1 cellular context compared by ENCODE assay signal in the genomic region with DNA sequence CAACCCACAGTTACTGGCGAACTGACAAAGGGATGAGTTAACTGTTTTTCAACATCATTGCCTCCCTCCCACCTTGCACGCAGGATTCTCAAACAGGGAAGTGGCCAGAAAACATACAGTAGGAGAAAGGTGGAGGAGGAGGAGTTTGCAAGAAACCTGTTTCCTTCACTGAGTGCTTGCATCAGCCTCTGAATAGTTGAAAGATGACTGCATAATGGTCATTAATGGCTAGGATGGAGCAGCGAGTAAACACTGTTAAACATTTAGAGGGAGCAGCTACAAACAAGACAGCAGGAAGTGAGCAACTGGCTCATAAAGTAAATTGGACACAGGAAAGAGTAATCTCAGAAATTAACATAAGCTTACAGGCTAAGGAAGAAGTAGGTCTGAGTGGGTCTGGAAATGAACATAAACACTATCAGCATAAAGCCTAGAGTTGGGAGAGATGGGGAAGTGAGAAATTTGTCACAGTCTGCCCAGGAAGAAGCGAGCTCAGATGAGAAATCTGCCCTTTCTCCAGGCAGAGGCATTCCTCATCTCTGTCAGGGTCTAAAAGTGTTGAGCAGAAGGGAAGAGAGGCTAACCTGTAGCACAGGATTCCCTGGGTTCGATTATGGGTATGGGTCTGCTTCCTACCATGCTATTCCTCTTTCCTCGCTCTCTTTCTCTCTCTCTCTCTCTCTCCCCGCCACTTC.
TF ChIP-seq lines count a peak whose summit lies in the region.

No MANE protein-coding gene starts in this region.

TF ChIP-seq in GM23338, 12 proteins besides CTCF, POLR2A, EP300 and RAD21:
- TF ChIP-seq STAT1 (IDR thresholded peaks at IDR 0.05; ENCODE audit: unreplicated experiment) (no peak), NANOG (IDR thresholded peaks at IDR 0.05; ENCODE audit: borderline replicate concordance) (no peak), CREB1 (CRISPR knock-in tag; IDR thresholded peaks at IDR 0.05; ENCODE audit: low read depth) (no peak), POLR2AphosphoS5 (IDR thresholded peaks at IDR 0.05; ENCODE audit: low read depth) (no peak), JUNB (IDR thresholded peaks at IDR 0.05; ENCODE audit: unreplicated experiment) (no peak), EZH2phosphoT487 (IDR thresholded peaks at IDR 0.05; ENCODE audit: unreplicated experiment) (no peak), EZH2 (IDR thresholded peaks at IDR 0.05; ENCODE audit: low read depth, unreplicated experiment) (no peak), ZNF114 (CRISPR knock-in tag; IDR thresholded peaks at IDR 0.05) (no peak), ZNF331 (CRISPR knock-in tag; IDR thresholded peaks at IDR 0.05; ENCODE audit: low read depth) (no peak)
- TF ChIP-seq, protein P1, sequence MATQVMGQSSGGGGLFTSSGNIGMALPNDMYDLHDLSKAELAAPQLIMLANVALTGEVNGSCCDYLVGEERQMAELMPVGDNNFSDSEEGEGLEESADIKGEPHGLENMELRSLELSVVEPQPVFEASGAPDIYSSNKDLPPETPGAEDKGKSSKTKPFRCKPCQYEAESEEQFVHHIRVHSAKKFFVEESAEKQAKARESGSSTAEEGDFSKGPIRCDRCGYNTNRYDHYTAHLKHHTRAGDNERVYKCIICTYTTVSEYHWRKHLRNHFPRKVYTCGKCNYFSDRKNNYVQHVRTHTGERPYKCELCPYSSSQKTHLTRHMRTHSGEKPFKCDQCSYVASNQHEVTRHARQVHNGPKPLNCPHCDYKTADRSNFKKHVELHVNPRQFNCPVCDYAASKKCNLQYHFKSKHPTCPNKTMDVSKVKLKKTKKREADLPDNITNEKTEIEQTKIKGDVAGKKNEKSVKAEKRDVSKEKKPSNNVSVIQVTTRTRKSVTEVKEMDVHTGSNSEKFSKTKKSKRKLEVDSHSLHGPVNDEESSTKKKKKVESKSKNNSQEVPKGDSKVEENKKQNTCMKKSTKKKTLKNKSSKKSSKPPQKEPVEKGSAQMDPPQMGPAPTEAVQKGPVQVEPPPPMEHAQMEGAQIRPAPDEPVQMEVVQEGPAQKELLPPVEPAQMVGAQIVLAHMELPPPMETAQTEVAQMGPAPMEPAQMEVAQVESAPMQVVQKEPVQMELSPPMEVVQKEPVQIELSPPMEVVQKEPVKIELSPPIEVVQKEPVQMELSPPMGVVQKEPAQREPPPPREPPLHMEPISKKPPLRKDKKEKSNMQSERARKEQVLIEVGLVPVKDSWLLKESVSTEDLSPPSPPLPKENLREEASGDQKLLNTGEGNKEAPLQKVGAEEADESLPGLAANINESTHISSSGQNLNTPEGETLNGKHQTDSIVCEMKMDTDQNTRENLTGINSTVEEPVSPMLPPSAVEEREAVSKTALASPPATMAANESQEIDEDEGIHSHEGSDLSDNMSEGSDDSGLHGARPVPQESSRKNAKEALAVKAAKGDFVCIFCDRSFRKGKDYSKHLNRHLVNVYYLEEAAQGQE (IDR thresholded peaks at IDR 0.05; ENCODE audit: unreplicated experiment): no peak
- TF ChIP-seq, protein P2, sequence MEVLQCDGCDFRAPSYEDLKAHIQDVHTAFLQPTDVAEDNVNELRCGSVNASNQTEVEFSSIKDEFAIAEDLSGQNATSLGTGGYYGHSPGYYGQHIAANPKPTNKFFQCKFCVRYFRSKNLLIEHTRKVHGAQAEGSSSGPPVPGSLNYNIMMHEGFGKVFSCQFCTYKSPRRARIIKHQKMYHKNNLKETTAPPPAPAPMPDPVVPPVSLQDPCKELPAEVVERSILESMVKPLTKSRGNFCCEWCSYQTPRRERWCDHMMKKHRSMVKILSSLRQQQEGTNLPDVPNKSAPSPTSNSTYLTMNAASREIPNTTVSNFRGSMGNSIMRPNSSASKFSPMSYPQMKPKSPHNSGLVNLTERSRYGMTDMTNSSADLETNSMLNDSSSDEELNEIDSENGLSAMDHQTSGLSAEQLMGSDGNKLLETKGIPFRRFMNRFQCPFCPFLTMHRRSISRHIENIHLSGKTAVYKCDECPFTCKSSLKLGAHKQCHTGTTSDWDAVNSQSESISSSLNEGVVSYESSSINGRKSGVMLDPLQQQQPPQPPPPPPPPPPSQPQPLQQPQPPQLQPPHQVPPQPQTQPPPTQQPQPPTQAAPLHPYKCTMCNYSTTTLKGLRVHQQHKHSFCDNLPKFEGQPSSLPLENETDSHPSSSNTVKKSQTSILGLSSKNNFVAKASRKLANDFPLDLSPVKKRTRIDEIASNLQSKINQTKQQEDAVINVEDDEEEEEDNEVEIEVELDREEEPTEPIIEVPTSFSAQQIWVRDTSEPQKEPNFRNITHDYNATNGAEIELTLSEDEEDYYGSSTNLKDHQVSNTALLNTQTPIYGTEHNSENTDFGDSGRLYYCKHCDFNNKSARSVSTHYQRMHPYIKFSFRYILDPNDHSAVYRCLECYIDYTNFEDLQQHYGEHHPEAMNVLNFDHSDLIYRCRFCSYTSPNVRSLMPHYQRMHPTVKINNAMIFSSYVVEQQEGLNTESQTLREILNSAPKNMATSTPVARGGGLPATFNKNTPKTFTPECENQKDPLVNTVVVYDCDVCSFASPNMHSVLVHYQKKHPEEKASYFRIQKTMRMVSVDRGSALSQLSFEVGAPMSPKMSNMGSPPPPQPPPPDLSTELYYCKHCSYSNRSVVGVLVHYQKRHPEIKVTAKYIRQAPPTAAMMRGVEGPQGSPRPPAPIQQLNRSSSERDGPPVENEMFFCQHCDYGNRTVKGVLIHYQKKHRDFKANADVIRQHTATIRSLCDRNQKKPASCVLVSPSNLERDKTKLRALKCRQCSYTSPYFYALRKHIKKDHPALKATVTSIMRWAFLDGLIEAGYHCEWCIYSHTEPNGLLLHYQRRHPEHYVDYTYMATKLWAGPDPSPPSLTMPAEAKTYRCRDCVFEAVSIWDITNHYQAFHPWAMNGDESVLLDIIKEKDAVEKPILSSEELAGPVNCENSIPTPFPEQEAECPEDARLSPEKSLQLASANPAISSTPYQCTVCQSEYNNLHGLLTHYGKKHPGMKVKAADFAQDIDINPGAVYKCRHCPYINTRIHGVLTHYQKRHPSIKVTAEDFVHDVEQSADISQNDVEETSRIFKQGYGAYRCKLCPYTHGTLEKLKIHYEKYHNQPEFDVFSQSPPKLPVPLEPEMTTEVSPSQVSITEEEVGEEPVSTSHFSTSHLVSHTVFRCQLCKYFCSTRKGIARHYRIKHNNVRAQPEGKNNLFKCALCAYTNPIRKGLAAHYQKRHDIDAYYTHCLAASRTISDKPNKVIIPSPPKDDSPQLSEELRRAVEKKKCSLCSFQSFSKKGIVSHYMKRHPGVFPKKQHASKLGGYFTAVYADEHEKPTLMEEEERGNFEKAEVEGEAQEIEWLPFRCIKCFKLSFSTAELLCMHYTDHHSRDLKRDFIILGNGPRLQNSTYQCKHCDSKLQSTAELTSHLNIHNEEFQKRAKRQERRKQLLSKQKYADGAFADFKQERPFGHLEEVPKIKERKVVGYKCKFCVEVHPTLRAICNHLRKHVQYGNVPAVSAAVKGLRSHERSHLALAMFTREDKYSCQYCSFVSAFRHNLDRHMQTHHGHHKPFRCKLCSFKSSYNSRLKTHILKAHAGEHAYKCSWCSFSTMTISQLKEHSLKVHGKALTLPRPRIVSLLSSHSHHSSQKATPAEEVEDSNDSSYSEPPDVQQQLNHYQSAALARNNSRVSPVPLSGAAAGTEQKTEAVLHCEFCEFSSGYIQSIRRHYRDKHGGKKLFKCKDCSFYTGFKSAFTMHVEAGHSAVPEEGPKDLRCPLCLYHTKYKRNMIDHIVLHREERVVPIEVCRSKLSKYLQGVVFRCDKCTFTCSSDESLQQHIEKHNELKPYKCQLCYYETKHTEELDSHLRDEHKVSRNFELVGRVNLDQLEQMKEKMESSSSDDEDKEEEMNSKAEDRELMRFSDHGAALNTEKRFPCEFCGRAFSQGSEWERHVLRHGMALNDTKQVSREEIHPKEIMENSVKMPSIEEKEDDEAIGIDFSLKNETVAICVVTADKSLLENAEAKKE (CRISPR knock-in tag; IDR thresholded peaks at IDR 0.05): no peak
- TF ChIP-seq, protein P3, sequence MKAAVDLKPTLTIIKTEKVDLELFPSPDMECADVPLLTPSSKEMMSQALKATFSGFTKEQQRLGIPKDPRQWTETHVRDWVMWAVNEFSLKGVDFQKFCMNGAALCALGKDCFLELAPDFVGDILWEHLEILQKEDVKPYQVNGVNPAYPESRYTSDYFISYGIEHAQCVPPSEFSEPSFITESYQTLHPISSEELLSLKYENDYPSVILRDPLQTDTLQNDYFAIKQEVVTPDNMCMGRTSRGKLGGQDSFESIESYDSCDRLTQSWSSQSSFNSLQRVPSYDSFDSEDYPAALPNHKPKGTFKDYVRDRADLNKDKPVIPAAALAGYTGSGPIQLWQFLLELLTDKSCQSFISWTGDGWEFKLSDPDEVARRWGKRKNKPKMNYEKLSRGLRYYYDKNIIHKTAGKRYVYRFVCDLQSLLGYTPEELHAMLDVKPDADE (IDR thresholded peaks at IDR 0.05): no peak
TF ChIP-seq in GM23338: peak in this region for 0.
